Comparison of ENCODE assay signal across 10 cellular contexts in genomic region chr1:235127203-235127602, GRCh38. TPM values are rescaled to one million over a fixed set of nuclear protein-coding genes. Genes with fewer than 3 reads are reported as not detected.
DNase-seq lines count a peak whose midpoint lies in the region; ATAC-seq, FAIRE-seq and TF ChIP-seq lines count a peak whose summit lies in the region.
"Had no signal": no experiment of that assay in that cellular context is flagged by ENCODE, and none has a peak within 500 bp of the region (broad histone marks: within the 10 kb centered on the region; RNA-seq: fewer than 3 reads in every experiment).

No MANE protein-coding gene starts in this region.

- no peak overlapping the region for H2AFZ ChIP-seq in GM12878 (ENCODE audit: control insufficient read depth, low read depth, low read length)

- H3K4me1 ChIP-seq in heart right ventricle (peaks cover 0 to 58% (median 45%) of the 10 kb centered on the region in 9 donors), GM12878 (ENCODE audit: control insufficient read depth, insufficient read depth, low read length) (0 out of 2 replicates have a peak, but pooled peaks cover 3% of the 10 kb centered on the region), lung (ENCODE audit: control insufficient read depth in 2 of 2, insufficient read depth in 2 of 2, low read length in 2 of 2) (peaks cover 3 to 22% of the 10 kb centered on the region in 2 donors), uterus (no peaks in the 10 kb centered on the region)

- H3K36me3 ChIP-seq in heart right ventricle (peaks cover 0 to 49% (median 4%) of the 10 kb centered on the region in 9 donors), GM12878 (ENCODE audit: control insufficient read depth in 2 of 2, insufficient read depth in 2 of 2, low read length in 1 of 2) (peaks cover 1 to 11% of the 10 kb centered on the region in 2 experiments; a peak in 3 of 4 replicates), lung (ENCODE audit: control insufficient read depth in 2 of 2, insufficient read depth in 2 of 2, low read length in 2 of 2) (peaks cover 0 to 4% of the 10 kb centered on the region in 2 donors), uterus (no peaks in the 10 kb centered on the region)

- RAD21 ChIA-PET in GM12878 (lab: Charles Lee; ENCODE audit: unreplicated experiment), result interaction anchor here (2.1 kb wide), 1 partner anchor 22 kb away, joined by 10 read pairs; no protein-coding TSS in a partner anchor

- TF ChIP-seq POLR2A in GM12878 (IDR thresholded peaks at IDR 0.05; ENCODE audit: low read depth, low read length), result no peak
- no peak for TF ChIP-seq POLR2A in uterus (IDR thresholded peaks at IDR 0.05)

- intact Hi-C loops in heart right ventricle (cut with DNase I), result no loop called here
- intact Hi-C loops in left ventricle myocardium superior (cut with micrococcal nuclease), result no loop called here
- intact Hi-C loops in GM12878 (cut with micrococcal nuclease; ENCODE audit: unreplicated experiment), result loop anchor here (5.0 kb wide), 1 partner anchor 200 kb away; the partner anchor contains the start of genes ARID4B and GGPS1
- intact Hi-C loops in uterus (cut with DNase I; ENCODE audit: low total_unique reads), result no loop called here

- H3K9me3 ChIP-seq in heart right ventricle, result no peaks in the 10 kb centered on the region
- no peaks in the 10 kb centered on the region for H3K9me3 ChIP-seq in GM12878 (replicated peaks; ENCODE audit: control insufficient read depth, insufficient read depth, low read length)
- no peaks in the 10 kb centered on the region for H3K9me3 ChIP-seq in lung (ENCODE audit: control insufficient read depth in 2 of 2, insufficient read depth in 1 of 2, low read length in 1 of 2)
- H3K9me3 ChIP-seq in uterus, result no peaks in the 10 kb centered on the region

- ATAC-seq in heart right ventricle, result no peak
- ATAC-seq in left ventricle myocardium superior, result no peak
- ATAC-seq in GM12878, result no peak
- ATAC-seq in lung (ENCODE audit: insufficient read depth, low FRiP score), result no peak

- no peak for TF ChIP-seq RAD21 in GM12878 (IDR thresholded peaks at IDR 0.05; ENCODE audit: insufficient read depth, low read depth, low read length)

- peak; percentile 57 for FAIRE-seq in GM12878 (lab: Jason Lieb, UNC)
- FAIRE-seq: GM12892 had no signal

- no peak for TF ChIP-seq CTCF in heart right ventricle (IDR thresholded peaks at IDR 0.05)
- no peak for TF ChIP-seq CTCF in GM12878 (IDR thresholded peaks at IDR 0.05 in 2 of 3, conservative IDR thresholded peaks at IDR 0.05 in 1 of 3; ENCODE audit: control insufficient read depth in 2 of 3, extremely low read depth in 1 of 3, insufficient read depth in 1 of 3, low read depth in 3 of 3, low read length in 3 of 3)
- no peak for TF ChIP-seq CTCF in lung (IDR thresholded peaks at IDR 0.05; ENCODE audit: control extremely low read depth, extremely low read depth)
- TF ChIP-seq CTCF in uterus (IDR thresholded peaks at IDR 0.05), result no peak

- H3K27ac ChIP-seq in heart right ventricle (peak overlapping the region in 5 of 10 donors; percentile 87 to 94 (median 93)), GM12878 (ENCODE audit: control insufficient read depth, insufficient read depth) (peak overlapping the region; percentile 90), lung (ENCODE audit: low read depth in 1 of 2, low read length in 1 of 2) (no peak overlapping the region), uterus (peak overlapping the region in 1 of 2 donors; percentile 76)

- in situ Hi-C loops in GM12878 (cut with MboI), result no loop called here

- H4K20me1 ChIP-seq in GM12878 (ENCODE audit: control insufficient read depth, insufficient read depth), result no peaks in the 10 kb centered on the region

- BruUV-seq in GM12878 (replicated peaks; lab: Mats Ljungman, UMichigan), result no TSS peak

- 27% methylated on average over 4 of the region's 4 CpGs for WGBS in heart right ventricle, 2 donors
- 0% methylated on average over 4 of the region's 4 CpGs for WGBS in GM12878 (ENCODE audit: insufficient coverage, insufficient replicate concordance, low lambda C conversion rate, missing lambda C conversion rate)
- WGBS in lung, 2 donors, result 24 to 40% methylated on average over 4 of the region's 4 CpGs

- peak overlapping the region; percentile 94 for H3K9ac ChIP-seq in GM12878 (ENCODE audit: control insufficient read depth, insufficient read depth, low read length)

- H3K4me2 ChIP-seq in GM12878 (ENCODE audit: control insufficient read depth, insufficient read depth), result peak overlapping the region; percentile 87

- DNase-seq in heart right ventricle (no peak), left ventricle myocardium superior (no peak), GM12878 (ENCODE audit: low read depth, low spot score) (no peak), lung (ENCODE audit: low spot score) (no peak), uterus (no peak), NCI-H2171 (lab: John Stamatoyannopoulos, UW) (no peak), NCI-H1436 treated with DMSO at 0.1 percent for 48 hours (lab: John Stamatoyannopoulos, UW) (no peak), NCI-H1092 treated with DMSO at 0.1 percent for 48 hours (lab: John Stamatoyannopoulos, UW) (no peak)
- DNase-seq: stimulated activated CD4-positive, alpha-beta T cell treated with anti-CD3 and anti-CD28 coated beads, Interleukin-2, amount 100 ng/mL, for 48 hours had no signal

- CTCF ChIA-PET in GM12878 (lab: Yijun Ruan, JAX), result interaction anchor here (0.7 to 2.1 kb wide), 5 partner anchors 30 to 628 kb away, joined by 3 to 8 read pairs (median 3); no protein-coding TSS in a partner anchor

- POLR2A ChIA-PET in GM12878 (lab: Charles Lee), result interaction anchor here (0.6 to 1.0 kb wide), 5 partner anchors 8 to 631 kb away, joined by 3 to 7 read pairs (median 3); partner anchors contain the start of gene RBM34

- TF ChIP-seq EP300 in GM12878 (IDR thresholded peaks at IDR 0.05; ENCODE audit: borderline replicate concordance in 1 of 2, control insufficient read depth in 1 of 2, low read depth in 2 of 2, low read length in 2 of 2), result no peak

- peaks cover 67% of the 10 kb centered on the region for H3K79me2 ChIP-seq in GM12878 (ENCODE audit: control insufficient read depth, insufficient read depth, low read length)

- H3K4me3 ChIP-seq in heart right ventricle (peak overlapping the region; percentile 55 to 95 (median 76)), GM12878 (peak overlapping the region; percentile 90), lung (peak overlapping the region; percentile 13), uterus (peak overlapping the region; percentile 89)

- SMC1A ChIA-PET in GM12878 (lab: Charles Lee; ENCODE audit: uncharacterized antibody, unreplicated experiment), result interaction anchor here (0.7 to 2.5 kb wide), 8 partner anchors 11 to 369 kb away, joined by 3 to 18 read pairs (median 3); no protein-coding TSS in a partner anchor

- H3K27me3 ChIP-seq in heart right ventricle (no peaks in the 10 kb centered on the region), GM12878 (replicated peaks in 1 of 2; ENCODE audit: control insufficient read depth in 2 of 2, insufficient read depth in 2 of 2, low read length in 1 of 2) (no peaks in the 10 kb centered on the region), lung (ENCODE audit: control insufficient read depth, insufficient read depth) (no peaks in the 10 kb centered on the region), uterus (no peaks in the 10 kb centered on the region)

RNA-seq across cellular contexts. Expression of gene TOMM20, which starts 1.4 kb away (rescaled TPM):
- total RNA-seq in heart right ventricle (100 to 1,000 TPM in 3 of 10 donors, 10 to 100 TPM in 7; 85.0 to 113 (median 94.6) TPM), left ventricle myocardium superior (95.8 TPM), GM12878 (2014; rRNA removed) (75.1 and 89.7 TPM in 2 replicates), GM12878 (2014; rRNA removed; fragmentation: Illumina TruSeq; extraction: Trizol) (58.8 and 59.9 TPM in 2 replicates), GM12878 (2021) (120 and 125 TPM in 2 replicates), lung (100 to 1,000 TPM in 1 of 2 donors, 10 to 100 TPM in 1; 88.7 to 115 TPM), uterus (100 to 1,000 TPM in 2 of 4 donors, 10 to 100 TPM in 2; 72.9 to 149 (median 110) TPM)
- polyA plus RNA-seq in heart right ventricle (10 to 100 TPM; 40.0 to 54.4 TPM), GM12878 (2011; rRNA removed) (138 and 178 TPM in 2 replicates), GM12878 (2014; fragmentation: Illumina TruSeq; extraction: Trizol) (95.3 and 116 TPM in 2 replicates), GM12878 (2014; fragmentation: Nextera tagmentation; extraction: Ambion mirVana) (10 to 100 TPM; 39.8 to 60.1 TPM), GM12878 (2014; rRNA removed) (58.2 and 66.2 TPM in 2 replicates), GM12878 (2016; fragmentation: Nextera tagmentation; extraction: Ambion mirVana) (10 to 100 TPM; 68.4 to 71.9 TPM), lung (10 to 100 TPM; 60.6 to 70.5 TPM)
- 52.5 and 52.8 TPM in 2 replicates for total RNA-seq in GM12878 (2013; cell fraction: nucleolus; rRNA removed)
- 58.2 TPM for polyA plus RNA-seq in GM12878 (2011; ENCODE audit: low read depth)
- 43.9 and 51.8 TPM in 2 replicates for polyA plus RNA-seq in GM12878 (2011; cell fraction: cytosol; rRNA removed)
- polyA plus RNA-seq in GM12878 (2011; cell fraction: nucleus; rRNA removed), result 31.3 TPM in 2 replicates
- 94.4 and 116 TPM in 2 replicates for polyA plus RNA-seq in GM12878 (2012)
- polyA minus RNA-seq in GM12878 (2011; rRNA and poly(A)+ RNA removed), result 35.0 and 43.1 TPM in 2 replicates
- 27.3 and 28.9 TPM in 2 replicates for polyA minus RNA-seq in GM12878 (2011; cell fraction: cytosol; rRNA and poly(A)+ RNA removed)
- polyA minus RNA-seq in GM12878 (2011; cell fraction: nucleus; rRNA and poly(A)+ RNA removed), result 15.8 and 28.3 TPM in 2 replicates

RNA-seq across cellular contexts. Expression of gene RBM34, which starts 33.8 kb away (rescaled TPM):
- 10 to 100 TPM; 41.5 to 61.6 (median 50.4) TPM for total RNA-seq in heart right ventricle
- 100 to 1,000 TPM in 1 of 2 donors, 10 to 100 TPM in 1; 67.0 to 139 TPM for polyA plus RNA-seq in heart right ventricle
- total RNA-seq in left ventricle myocardium superior, result 58.7 TPM
- total RNA-seq in GM12878 (2013; cell fraction: nucleolus; rRNA removed), result 98.8 and 100 TPM in 2 replicates
- 61.2 and 83.5 TPM in 2 replicates for total RNA-seq in GM12878 (2014; rRNA removed)
- 119 and 132 TPM in 2 replicates for total RNA-seq in GM12878 (2014; rRNA removed; fragmentation: Illumina TruSeq; extraction: Trizol)
- total RNA-seq in GM12878 (2021), result 89.2 and 95.2 TPM in 2 replicates
- polyA plus RNA-seq in GM12878 (2011; ENCODE audit: low read depth), result 36.8 TPM
- 55.7 and 103 TPM in 2 replicates for polyA plus RNA-seq in GM12878 (2011; rRNA removed)
- polyA plus RNA-seq in GM12878 (2011; cell fraction: cytosol; rRNA removed), result 38.1 and 41.8 TPM in 2 replicates
- polyA plus RNA-seq in GM12878 (2011; cell fraction: nucleus; rRNA removed), result 29.9 and 35.9 TPM in 2 replicates
- 97.1 and 116 TPM in 2 replicates for polyA plus RNA-seq in GM12878 (2012)
- polyA plus RNA-seq in GM12878 (2014; fragmentation: Illumina TruSeq; extraction: Trizol), result 89.9 and 127 TPM in 2 replicates
- 100 to 1,000 TPM in 1 of 2 experiments, 10 to 100 TPM in 1; 98.2 to 124 TPM for polyA plus RNA-seq in GM12878 (2014; fragmentation: Nextera tagmentation; extraction: Ambion mirVana)
- polyA plus RNA-seq in GM12878 (2014; rRNA removed), result 46.4 and 56.0 TPM in 2 replicates
- 100 to 1,000 TPM; 119 to 130 TPM for polyA plus RNA-seq in GM12878 (2016; fragmentation: Nextera tagmentation; extraction: Ambion mirVana)
- polyA minus RNA-seq in GM12878 (2011; rRNA and poly(A)+ RNA removed), result 16.0 and 32.3 TPM in 2 replicates
- polyA minus RNA-seq in GM12878 (2011; cell fraction: cytosol; rRNA and poly(A)+ RNA removed), result 8.3 and 22.2 TPM in 2 replicates
- 28.5 and 31.9 TPM in 2 replicates for polyA minus RNA-seq in GM12878 (2011; cell fraction: nucleus; rRNA and poly(A)+ RNA removed)
- total RNA-seq in lung, result 10 to 100 TPM; 31.7 to 56.9 TPM
- polyA plus RNA-seq in lung, result 100 to 1,000 TPM in 1 of 2 donors, 10 to 100 TPM in 1; 45.6 to 129 TPM
- total RNA-seq in uterus, result 100 to 1,000 TPM in 1 of 4 donors, 10 to 100 TPM in 3; 36.7 to 107 (median 56.3) TPM

Comparison
In these comparisons a context has a peak if more than half of its experiments do, and no peak if none do; other contexts are left out.
1. H3K4me3 ChIP-seq: peak in every context shown above with its lines; median percentile 90 in GM12878; 89 in uterus; 76 in heart right ventricle; 13 in lung.